19 cellular contexts compared by ENCODE assay signal in the genomic region with DNA sequence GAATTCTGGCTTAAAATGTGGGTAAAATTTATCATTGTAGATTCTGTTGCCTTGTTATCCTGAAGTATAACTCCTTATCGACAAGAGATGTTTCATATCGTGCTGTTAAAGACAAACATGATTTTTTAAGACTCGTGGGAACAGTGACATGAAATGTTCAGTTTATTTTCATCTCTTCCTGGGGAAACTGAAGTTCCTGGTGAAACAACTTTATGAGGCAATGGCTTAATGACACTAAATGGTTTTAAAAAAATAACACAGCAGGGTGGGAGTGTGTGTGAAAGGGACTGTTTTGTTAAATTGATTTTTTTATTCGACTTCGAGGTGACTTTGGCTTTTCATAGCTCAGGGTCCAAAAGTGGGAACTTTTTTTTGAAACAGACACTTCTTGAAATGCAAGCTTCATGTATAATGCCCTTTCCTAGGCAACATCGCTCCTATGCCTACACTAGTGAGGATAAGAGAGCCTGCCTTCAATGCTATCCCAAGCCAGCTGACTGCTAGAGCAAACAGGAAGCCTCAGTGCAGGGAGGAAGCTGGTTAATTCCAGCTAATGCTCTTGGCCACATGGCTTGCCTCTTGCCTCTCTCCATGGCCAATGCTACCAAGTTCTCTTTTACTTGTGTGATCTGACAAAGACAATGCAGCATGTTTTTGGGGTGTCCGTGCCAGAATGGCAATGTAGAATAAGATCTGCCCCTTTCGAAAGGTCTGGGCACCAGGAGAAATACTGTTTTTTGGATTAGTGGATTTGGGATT.
"Had no signal": no experiment of that assay in that cellular context is flagged by ENCODE, and none has a peak within 500 bp of the region (broad histone marks: within the 10 kb centered on the region; RNA-seq: fewer than 3 reads in every experiment).

No MANE protein-coding gene starts in this region.

- H2AFZ ChIP-seq: hepatocyte had no signal

- DNase-seq: activated CD4-positive, alpha-beta memory T cell treated with anti-CD3 and anti-CD28 coated beads for 36 hours; activated CD4-positive, alpha-beta T cell treated with anti-CD3 and anti-CD28 coated beads for 36 hours; activated naive CD4-positive, alpha-beta T cell treated with anti-CD3 and anti-CD28 coated beads, Interleukin-2, amount 10 ng/mL, durations not matched to agents 7 days and 5 days; activated T-cell treated with anti-CD3 and anti-CD28 coated beads, Interleukin-2, amount 50 U/mL, for 24 hours; left lung; mucosa of descending colon; naive thymus-derived CD4-positive, alpha-beta T cell; stimulated activated CD4-positive, alpha-beta T cell treated with anti-CD3 and anti-CD28 coated beads, Interleukin-4, amount 100 ng/mL, for 1 hour; stimulated activated naive B cell treated with anti-CD40 and anti-IgM and Interleukin-4, amounts not matched to agents 10 μg/mL and 1 μg/mL and 100 μg/mL, for 72 hours; T1000; tibial artery; uterus; WERI-Rb-1 had no signal

- H3K36me3 ChIP-seq: cardiac muscle cell, esophagus muscularis mucosa, left lung, tibial artery, uterus, WERI-Rb-1 had no signal

- H3K27ac Mint-ChIP-seq: activated CD4-positive, alpha-beta memory T cell treated with anti-CD3 and anti-CD28 coated beads for 36 hours; activated CD4-positive, alpha-beta T cell treated with anti-CD3 and anti-CD28 coated beads for 36 hours; activated naive CD4-positive, alpha-beta T cell treated with anti-CD3 and anti-CD28 coated beads, Interleukin-2, amount 10 ng/mL, durations not matched to agents 7 days and 5 days; activated T-cell treated with anti-CD3 and anti-CD28 coated beads, Interleukin-2, amount 50 U/mL, for 24 hours; memory B cell; naive thymus-derived CD4-positive, alpha-beta T cell; stimulated activated naive B cell treated with anti-CD40 and anti-IgM and Interleukin-4, amounts not matched to agents 10 μg/mL and 1 μg/mL and 100 μg/mL, for 72 hours had no signal

- H3K79me2 ChIP-seq: hepatocyte had no signal

- H3K27me3 ChIP-seq: cardiac muscle cell, esophagus muscularis mucosa, hepatocyte, left lung, tibial artery, uterus had no signal

- ATAC-seq: activated CD4-positive, alpha-beta T cell treated with anti-CD3 and anti-CD28 coated beads for 36 hours; left lung; mucosa of descending colon; naive thymus-derived CD4-positive, alpha-beta T cell; stimulated activated naive B cell treated with anti-CD40 and anti-IgM and Interleukin-4, amounts not matched to agents 10 μg/mL and 1 μg/mL and 100 μg/mL, for 72 hours had no signal

- H3K4me1 Mint-ChIP-seq: activated CD4-positive, alpha-beta T cell treated with anti-CD3 and anti-CD28 coated beads for 36 hours; activated naive CD4-positive, alpha-beta T cell treated with anti-CD3 and anti-CD28 coated beads, Interleukin-2, amount 10 ng/mL, durations not matched to agents 7 days and 5 days; memory B cell; naive thymus-derived CD4-positive, alpha-beta T cell; stimulated activated naive B cell treated with anti-CD40 and anti-IgM and Interleukin-4, amounts not matched to agents 10 μg/mL and 1 μg/mL and 100 μg/mL, for 72 hours had no signal

- H3K4me2 ChIP-seq: hepatocyte had no signal

- H3K9me3 Mint-ChIP-seq: activated CD4-positive, alpha-beta memory T cell treated with anti-CD3 and anti-CD28 coated beads for 36 hours; activated naive CD4-positive, alpha-beta T cell treated with anti-CD3 and anti-CD28 coated beads, Interleukin-2, amount 10 ng/mL, durations not matched to agents 7 days and 5 days; activated T-cell treated with anti-CD3 and anti-CD28 coated beads, Interleukin-2, amount 50 U/mL, for 24 hours; naive thymus-derived CD4-positive, alpha-beta T cell; stimulated activated naive B cell treated with anti-CD40 and anti-IgM and Interleukin-4, amounts not matched to agents 10 μg/mL and 1 μg/mL and 100 μg/mL, for 72 hours had no signal

- H3K27ac ChIP-seq: cardiac muscle cell, hepatocyte, left lung, tibial artery, WERI-Rb-1 had no signal

- H3K36me3 Mint-ChIP-seq: activated CD4-positive, alpha-beta memory T cell treated with anti-CD3 and anti-CD28 coated beads for 36 hours; activated naive CD4-positive, alpha-beta T cell treated with anti-CD3 and anti-CD28 coated beads, Interleukin-2, amount 10 ng/mL, durations not matched to agents 7 days and 5 days; memory B cell; naive thymus-derived CD4-positive, alpha-beta T cell; stimulated activated naive B cell treated with anti-CD40 and anti-IgM and Interleukin-4, amounts not matched to agents 10 μg/mL and 1 μg/mL and 100 μg/mL, for 72 hours had no signal

- H3K4me3 ChIP-seq: cardiac muscle cell, esophagus muscularis mucosa, hepatocyte, left lung, mucosa of descending colon, tibial artery, uterus had no signal

- H3K27me3 Mint-ChIP-seq: memory B cell had no signal

- H3K4me3 Mint-ChIP-seq: activated CD4-positive, alpha-beta memory T cell treated with anti-CD3 and anti-CD28 coated beads for 36 hours; activated CD4-positive, alpha-beta T cell treated with anti-CD3 and anti-CD28 coated beads for 36 hours; activated naive CD4-positive, alpha-beta T cell treated with anti-CD3 and anti-CD28 coated beads, Interleukin-2, amount 10 ng/mL, durations not matched to agents 7 days and 5 days; activated T-cell treated with anti-CD3 and anti-CD28 coated beads, Interleukin-2, amount 50 U/mL, for 24 hours; memory B cell; naive thymus-derived CD4-positive, alpha-beta T cell; stimulated activated naive B cell treated with anti-CD40 and anti-IgM and Interleukin-4, amounts not matched to agents 10 μg/mL and 1 μg/mL and 100 μg/mL, for 72 hours had no signal

- H3K4me1 ChIP-seq: left lung, tibial artery, uterus had no signal

- H3K9me3 ChIP-seq: esophagus muscularis mucosa, left lung, mucosa of descending colon, tibial artery, uterus had no signal

- FAIRE-seq: endometrium, keratinocyte had no signal
